ENCODE assay signal across 1 cellular context in genomic region chr7:99679032-99679399, GRCh38.
TF ChIP-seq lines count a peak whose summit lies in the region.

No MANE protein-coding gene starts in this region.

TF ChIP-seq in WTC11, 78 proteins besides CTCF, POLR2A, EP300 and RAD21 (continued from another document):
- TF ChIP-seq NFYB (CRISPR knock-in tag; conservative IDR thresholded peaks at IDR 0.05; ENCODE audit: low read depth) (no peak), CREM (CRISPR knock-in tag; IDR thresholded peaks at IDR 0.05) (no peak)
